Comparison of ENCODE assay signal across 1 cellular context in genomic region chr4:6907658-6908191, GRCh38.
TF ChIP-seq lines count a peak whose summit lies in the region.

No MANE protein-coding gene starts in this region.

TF ChIP-seq in HepG2, 621 proteins besides CTCF, POLR2A, EP300 and RAD21 (continued from another document and continues in another):
- TF ChIP-seq, protein P1, sequence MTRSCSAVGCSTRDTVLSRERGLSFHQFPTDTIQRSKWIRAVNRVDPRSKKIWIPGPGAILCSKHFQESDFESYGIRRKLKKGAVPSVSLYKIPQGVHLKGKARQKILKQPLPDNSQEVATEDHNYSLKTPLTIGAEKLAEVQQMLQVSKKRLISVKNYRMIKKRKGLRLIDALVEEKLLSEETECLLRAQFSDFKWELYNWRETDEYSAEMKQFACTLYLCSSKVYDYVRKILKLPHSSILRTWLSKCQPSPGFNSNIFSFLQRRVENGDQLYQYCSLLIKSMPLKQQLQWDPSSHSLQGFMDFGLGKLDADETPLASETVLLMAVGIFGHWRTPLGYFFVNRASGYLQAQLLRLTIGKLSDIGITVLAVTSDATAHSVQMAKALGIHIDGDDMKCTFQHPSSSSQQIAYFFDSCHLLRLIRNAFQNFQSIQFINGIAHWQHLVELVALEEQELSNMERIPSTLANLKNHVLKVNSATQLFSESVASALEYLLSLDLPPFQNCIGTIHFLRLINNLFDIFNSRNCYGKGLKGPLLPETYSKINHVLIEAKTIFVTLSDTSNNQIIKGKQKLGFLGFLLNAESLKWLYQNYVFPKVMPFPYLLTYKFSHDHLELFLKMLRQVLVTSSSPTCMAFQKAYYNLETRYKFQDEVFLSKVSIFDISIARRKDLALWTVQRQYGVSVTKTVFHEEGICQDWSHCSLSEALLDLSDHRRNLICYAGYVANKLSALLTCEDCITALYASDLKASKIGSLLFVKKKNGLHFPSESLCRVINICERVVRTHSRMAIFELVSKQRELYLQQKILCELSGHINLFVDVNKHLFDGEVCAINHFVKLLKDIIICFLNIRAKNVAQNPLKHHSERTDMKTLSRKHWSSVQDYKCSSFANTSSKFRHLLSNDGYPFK (CRISPR knock-in tag; IDR thresholded peaks at IDR 0.05; ENCODE audit: borderline replicate concordance), result no peak
- TF ChIP-seq ZBTB4 (CRISPR knock-in tag; IDR thresholded peaks at IDR 0.05; ENCODE audit: borderline replicate concordance) (peak; percentile 75; the same call in 1 of the 2 replicates), ELF1 (CRISPR knock-in tag; IDR thresholded peaks at IDR 0.05) (no peak), SP1 (IDR thresholded peaks at IDR 0.05) (no peak), SP1 (CRISPR knock-in tag; IDR thresholded peaks at IDR 0.05) (peak; percentile 21; the same call in 1 of the 2 replicates), GABPA (IDR thresholded peaks at IDR 0.05; ENCODE audit: low read depth, low read length) (no peak), GABPA (CRISPR knock-in tag; IDR thresholded peaks at IDR 0.05; ENCODE audit: low read depth) (0 out of 2 replicates have a peak, but pooled peaks have one; percentile 3), MED8 (CRISPR knock-in tag; IDR thresholded peaks at IDR 0.05; ENCODE audit: insufficient replicate concordance) (no peak), ZNF607 (CRISPR knock-in tag; IDR thresholded peaks at IDR 0.05; ENCODE audit: borderline replicate concordance) (no peak), MXD4 (CRISPR knock-in tag; IDR thresholded peaks at IDR 0.05) (no peak), LBX2 (CRISPR knock-in tag; IDR thresholded peaks at IDR 0.05; ENCODE audit: borderline replicate concordance) (no peak), ZZZ3 (CRISPR knock-in tag; IDR thresholded peaks at IDR 0.05; ENCODE audit: borderline replicate concordance) (no peak), ZNF564 (CRISPR knock-in tag; IDR thresholded peaks at IDR 0.05) (no peak), KAT8 (CRISPR knock-in tag; IDR thresholded peaks at IDR 0.05) (no peak), ADNP (CRISPR knock-in tag; IDR thresholded peaks at IDR 0.05) (no peak), HOXD1 (CRISPR knock-in tag; IDR thresholded peaks at IDR 0.05) (no peak), MAF1 (CRISPR knock-in tag; IDR thresholded peaks at IDR 0.05; ENCODE audit: borderline replicate concordance) (no peak), ZFP36L1 (CRISPR knock-in tag; IDR thresholded peaks at IDR 0.05) (no peak), ZBTB21 (CRISPR knock-in tag; IDR thresholded peaks at IDR 0.05) (no peak), MIER3 (CRISPR knock-in tag; IDR thresholded peaks at IDR 0.05; ENCODE audit: borderline replicate concordance) (0 out of 2 replicates have a peak, but pooled peaks have one; percentile 24), ZNF687 (CRISPR knock-in tag; IDR thresholded peaks at IDR 0.05) (peak; percentile 72), MAZ (IDR thresholded peaks at IDR 0.05; ENCODE audit: borderline replicate concordance, low read depth, low read length) (no peak), MAZ (CRISPR knock-in tag; IDR thresholded peaks at IDR 0.05; ENCODE audit: low read depth) (0 out of 2 replicates have a peak, but pooled peaks have one; percentile 41), HNF4G (IDR thresholded peaks at IDR 0.05; ENCODE audit: borderline replicate concordance, low read depth, low read length) (no peak), HNF4G (CRISPR knock-in tag; IDR thresholded peaks at IDR 0.05; ENCODE audit: borderline replicate concordance, low read depth) (no peak), DPF2 (CRISPR knock-in tag; IDR thresholded peaks at IDR 0.05; ENCODE audit: borderline replicate concordance, low read depth) (no peak), AFF4 (CRISPR knock-in tag; IDR thresholded peaks at IDR 0.05) (no peak), CCDC6 (CRISPR knock-in tag; IDR thresholded peaks at IDR 0.05) (no peak), SAFB2 (CRISPR knock-in tag; IDR thresholded peaks at IDR 0.05; ENCODE audit: borderline replicate concordance, low read depth) (peak; percentile 50; the same call in 1 of the 2 replicates), ZNF121 (CRISPR knock-in tag; IDR thresholded peaks at IDR 0.05) (0 out of 2 replicates have a peak, but pooled peaks have one; percentile 20)
- TF ChIP-seq, protein P2, sequence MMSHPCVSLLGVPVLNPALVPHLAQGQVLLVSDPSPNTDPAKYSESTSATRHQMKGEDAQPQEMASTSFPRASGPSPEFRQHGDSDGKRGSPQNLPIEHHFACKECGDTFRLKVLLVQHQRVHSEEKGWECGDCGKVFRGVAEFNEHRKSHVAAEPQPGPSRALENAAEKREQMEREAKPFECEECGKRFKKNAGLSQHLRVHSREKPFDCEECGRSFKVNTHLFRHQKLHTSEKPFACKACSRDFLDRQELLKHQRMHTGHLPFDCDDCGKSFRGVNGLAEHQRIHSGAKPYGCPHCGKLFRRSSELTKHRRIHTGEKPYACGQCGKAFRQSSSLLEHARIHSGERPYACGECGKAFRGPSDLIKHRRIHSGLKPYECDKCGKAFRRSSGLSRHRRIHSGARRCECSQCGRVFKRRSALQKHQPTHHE (CRISPR knock-in tag; IDR thresholded peaks at IDR 0.05; ENCODE audit: borderline replicate concordance), result no peak
- TF ChIP-seq, protein P3, sequence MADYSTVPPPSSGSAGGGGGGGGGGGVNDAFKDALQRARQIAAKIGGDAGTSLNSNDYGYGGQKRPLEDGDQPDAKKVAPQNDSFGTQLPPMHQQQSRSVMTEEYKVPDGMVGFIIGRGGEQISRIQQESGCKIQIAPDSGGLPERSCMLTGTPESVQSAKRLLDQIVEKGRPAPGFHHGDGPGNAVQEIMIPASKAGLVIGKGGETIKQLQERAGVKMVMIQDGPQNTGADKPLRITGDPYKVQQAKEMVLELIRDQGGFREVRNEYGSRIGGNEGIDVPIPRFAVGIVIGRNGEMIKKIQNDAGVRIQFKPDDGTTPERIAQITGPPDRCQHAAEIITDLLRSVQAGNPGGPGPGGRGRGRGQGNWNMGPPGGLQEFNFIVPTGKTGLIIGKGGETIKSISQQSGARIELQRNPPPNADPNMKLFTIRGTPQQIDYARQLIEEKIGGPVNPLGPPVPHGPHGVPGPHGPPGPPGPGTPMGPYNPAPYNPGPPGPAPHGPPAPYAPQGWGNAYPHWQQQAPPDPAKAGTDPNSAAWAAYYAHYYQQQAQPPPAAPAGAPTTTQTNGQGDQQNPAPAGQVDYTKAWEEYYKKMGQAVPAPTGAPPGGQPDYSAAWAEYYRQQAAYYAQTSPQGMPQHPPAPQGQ (CRISPR knock-in tag; IDR thresholded peaks at IDR 0.05; ENCODE audit: borderline replicate concordance), result no peak
- TF ChIP-seq, protein P4, sequence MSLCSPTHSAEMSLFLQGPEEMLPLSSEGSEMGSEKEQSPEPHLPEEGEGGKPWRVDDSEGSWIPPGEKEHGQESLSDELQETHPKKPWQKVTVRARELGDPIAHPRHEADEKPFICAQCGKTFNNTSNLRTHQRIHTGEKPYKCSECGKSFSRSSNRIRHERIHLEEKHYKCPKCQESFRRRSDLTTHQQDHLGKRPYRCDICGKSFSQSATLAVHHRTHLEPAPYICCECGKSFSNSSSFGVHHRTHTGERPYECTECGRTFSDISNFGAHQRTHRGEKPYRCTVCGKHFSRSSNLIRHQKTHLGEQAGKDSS (CRISPR knock-in tag; IDR thresholded peaks at IDR 0.05; ENCODE audit: borderline replicate concordance, low read depth), result peak; percentile 62; the same call in 1 of the 2 replicates
- TF ChIP-seq, protein P5, sequence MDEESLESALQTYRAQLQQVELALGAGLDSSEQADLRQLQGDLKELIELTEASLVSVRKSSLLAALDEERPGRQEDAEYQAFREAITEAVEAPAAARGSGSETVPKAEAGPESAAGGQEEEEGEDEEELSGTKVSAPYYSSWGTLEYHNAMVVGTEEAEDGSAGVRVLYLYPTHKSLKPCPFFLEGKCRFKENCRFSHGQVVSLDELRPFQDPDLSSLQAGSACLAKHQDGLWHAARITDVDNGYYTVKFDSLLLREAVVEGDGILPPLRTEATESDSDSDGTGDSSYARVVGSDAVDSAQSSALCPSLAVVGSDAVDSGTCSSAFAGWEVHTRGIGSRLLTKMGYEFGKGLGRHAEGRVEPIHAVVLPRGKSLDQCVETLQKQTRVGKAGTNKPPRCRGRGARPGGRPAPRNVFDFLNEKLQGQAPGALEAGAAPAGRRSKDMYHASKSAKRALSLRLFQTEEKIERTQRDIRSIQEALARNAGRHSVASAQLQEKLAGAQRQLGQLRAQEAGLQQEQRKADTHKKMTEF (CRISPR knock-in tag; IDR thresholded peaks at IDR 0.05), result peak; percentile 21; the same call in 1 of the 2 replicates
